In genomic region chr9:109765821-109766220, GRCh38 we compare ENCODE assay signal across 15 cellular contexts. TPM values are rescaled to one million over a fixed set of nuclear protein-coding genes. Genes with fewer than 3 reads are reported as not detected.
"Had no signal": no experiment of that assay in that cellular context is flagged by ENCODE, and none has a peak within 500 bp of the region (broad histone marks: within the 10 kb centered on the region; RNA-seq: fewer than 3 reads in every experiment).

No MANE protein-coding gene starts in this region.

- H3K27ac ChIP-seq: breast epithelium, coronary artery, esophagus muscularis mucosa, thoracic aorta, vagina had no signal

- DNase-seq: activated naive CD4-positive, alpha-beta T cell; activated T-cell treated with anti-CD3 and anti-CD28 coated beads, Interleukin-2, amount 50 U/mL, for 1 hour; cerebellar nuclear complex; naive thymus-derived CD4-positive, alpha-beta T cell; occipital lobe; stimulated activated CD4-positive, alpha-beta T cell treated with anti-CD3 and anti-CD28 coated beads, Interleukin-4, amount 100 ng/mL, for 24 hours; stimulated activated naive CD4-positive, alpha-beta T cell treated with Interleukin-2 at 50 U/mL for 16 hours; T-helper 9 cell had no signal

- H3K9me3 ChIP-seq: breast epithelium, esophagus muscularis mucosa, thoracic aorta, vagina had no signal

- H3K4me1 ChIP-seq: breast epithelium, vagina had no signal

- ATAC-seq: naive thymus-derived CD4-positive, alpha-beta T cell; WTC11 had no signal

- H3K4me3 ChIP-seq: breast epithelium, coronary artery, esophagus muscularis mucosa, lung, thoracic aorta, vagina had no signal

- H3K27me3 ChIP-seq: breast epithelium, esophagus muscularis mucosa, vagina had no signal

- H3K36me3 ChIP-seq: breast epithelium, esophagus muscularis mucosa, thoracic aorta, vagina had no signal

RNA-seq across cellular contexts. Expression of gene PALM2AKAP2, which starts 14.2 kb away (rescaled TPM):
- total RNA-seq: naive thymus-derived CD4-positive, alpha-beta T cell had no signal
- polyA plus RNA-seq: naive thymus-derived CD4-positive, alpha-beta T cell had no signal
